3 cellular contexts compared by ENCODE assay signal in the genomic region with DNA sequence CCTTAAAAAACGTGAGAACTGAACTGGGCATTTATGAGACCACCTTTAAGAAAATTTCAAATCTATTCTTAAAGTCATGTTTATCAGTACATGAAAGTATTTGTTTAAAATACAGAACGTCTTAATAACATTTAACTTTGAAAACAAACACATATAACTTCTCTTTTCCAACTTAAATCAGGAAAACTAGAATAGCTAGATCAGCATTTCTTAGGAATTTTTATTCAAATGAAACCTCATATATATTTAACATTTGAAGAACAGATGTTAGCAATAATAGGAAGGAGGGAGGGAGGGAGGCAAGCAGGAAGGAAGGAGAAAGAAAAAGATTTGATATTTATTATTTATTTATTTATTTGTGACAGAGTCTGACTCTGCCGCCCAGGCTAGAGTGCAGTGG.
A peak's percentile ranks its signal among the peaks of the same experiment; 100 is the strongest.
TF ChIP-seq lines count a peak whose summit lies in the region.

No MANE protein-coding gene starts in this region.

TF ChIP-seq in HepG2, 621 proteins besides CTCF, POLR2A, EP300 and RAD21:
- TF ChIP-seq ZNF34 (CRISPR knock-in tag; IDR thresholded peaks at IDR 0.05; ENCODE audit: borderline replicate concordance) (no peak), MAFK (conservative IDR thresholded peaks at IDR 0.05 in 1 of 2, IDR thresholded peaks at IDR 0.05 in 1 of 2; ENCODE audit: low read length in 2 of 2) (peak; percentile 75 to 87), FOXM1 (CRISPR knock-in tag; IDR thresholded peaks at IDR 0.05) (no peak), ZNF615 (CRISPR knock-in tag; IDR thresholded peaks at IDR 0.05; ENCODE audit: borderline replicate concordance) (no peak), MAFF (IDR thresholded peaks at IDR 0.05; ENCODE audit: low read depth, low read length) (peak; percentile 75), ZNF558 (CRISPR knock-in tag; IDR thresholded peaks at IDR 0.05; ENCODE audit: borderline replicate concordance) (no peak)
- TF ChIP-seq, protein P1, sequence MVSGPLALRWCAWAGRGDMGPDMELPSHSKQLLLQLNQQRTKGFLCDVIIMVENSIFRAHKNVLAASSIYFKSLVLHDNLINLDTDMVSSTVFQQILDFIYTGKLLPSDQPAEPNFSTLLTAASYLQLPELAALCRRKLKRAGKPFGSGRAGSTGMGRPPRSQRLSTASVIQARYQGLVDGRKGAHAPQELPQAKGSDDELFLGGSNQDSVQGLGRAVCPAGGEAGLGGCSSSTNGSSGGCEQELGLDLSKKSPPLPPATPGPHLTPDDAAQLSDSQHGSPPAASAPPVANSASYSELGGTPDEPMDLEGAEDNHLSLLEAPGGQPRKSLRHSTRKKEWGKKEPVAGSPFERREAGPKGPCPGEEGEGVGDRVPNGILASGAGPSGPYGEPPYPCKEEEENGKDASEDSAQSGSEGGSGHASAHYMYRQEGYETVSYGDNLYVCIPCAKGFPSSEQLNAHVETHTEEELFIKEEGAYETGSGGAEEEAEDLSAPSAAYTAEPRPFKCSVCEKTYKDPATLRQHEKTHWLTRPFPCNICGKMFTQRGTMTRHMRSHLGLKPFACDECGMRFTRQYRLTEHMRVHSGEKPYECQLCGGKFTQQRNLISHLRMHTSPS (CRISPR knock-in tag; IDR thresholded peaks at IDR 0.05; ENCODE audit: low read depth), result no peak
- TF ChIP-seq, protein P2, sequence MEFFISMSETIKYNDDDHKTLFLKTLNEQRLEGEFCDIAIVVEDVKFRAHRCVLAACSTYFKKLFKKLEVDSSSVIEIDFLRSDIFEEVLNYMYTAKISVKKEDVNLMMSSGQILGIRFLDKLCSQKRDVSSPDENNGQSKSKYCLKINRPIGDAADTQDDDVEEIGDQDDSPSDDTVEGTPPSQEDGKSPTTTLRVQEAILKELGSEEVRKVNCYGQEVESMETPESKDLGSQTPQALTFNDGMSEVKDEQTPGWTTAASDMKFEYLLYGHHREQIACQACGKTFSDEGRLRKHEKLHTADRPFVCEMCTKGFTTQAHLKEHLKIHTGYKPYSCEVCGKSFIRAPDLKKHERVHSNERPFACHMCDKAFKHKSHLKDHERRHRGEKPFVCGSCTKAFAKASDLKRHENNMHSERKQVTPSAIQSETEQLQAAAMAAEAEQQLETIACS (CRISPR knock-in tag; IDR thresholded peaks at IDR 0.05), result no peak

TF ChIP-seq in IMR-90, 13 proteins besides CTCF, POLR2A, EP300 and RAD21:
- TF ChIP-seq MAFK (IDR thresholded peaks at IDR 0.05; ENCODE audit: low read depth, low read length), result peak; percentile 86
- no peak for TF ChIP-seq RFX5 (IDR thresholded peaks at IDR 0.05; ENCODE audit: low read depth, low read length)
- TF ChIP-seq BHLHE40 (IDR thresholded peaks at IDR 0.05; ENCODE audit: low read depth, low read length), result no peak
- no peak for TF ChIP-seq NFE2L2 (IDR thresholded peaks at IDR 0.05; ENCODE audit: low read depth, low read length)
TF ChIP-seq in IMR-90: peak in this region for 1.

TF ChIP-seq in K562, 482 proteins besides CTCF, POLR2A, EP300 and RAD21:
- TF ChIP-seq RFX1 (IDR thresholded peaks at IDR 0.05) (no peak), MAFK (IDR thresholded peaks at IDR 0.05; ENCODE audit: low read length) (peak; percentile 8; the same call in 1 of the 2 replicates), PTTG1 (tag; IDR thresholded peaks at IDR 0.05; ENCODE audit: low read depth) (no peak), ZNF316 (IDR thresholded peaks at IDR 0.05) (peak; percentile 85), MAFF (IDR thresholded peaks at IDR 0.05; ENCODE audit: low read length) (peak; percentile 35; the same call in 1 of the 2 replicates), MAFG (tag; conservative IDR thresholded peaks at IDR 0.05) (peak; percentile 55; the same call in 1 of the 2 replicates), C11orf30 (IDR thresholded peaks at IDR 0.05; ENCODE audit: low read depth) (peak; percentile 62)
- TF ChIP-seq, protein P3, sequence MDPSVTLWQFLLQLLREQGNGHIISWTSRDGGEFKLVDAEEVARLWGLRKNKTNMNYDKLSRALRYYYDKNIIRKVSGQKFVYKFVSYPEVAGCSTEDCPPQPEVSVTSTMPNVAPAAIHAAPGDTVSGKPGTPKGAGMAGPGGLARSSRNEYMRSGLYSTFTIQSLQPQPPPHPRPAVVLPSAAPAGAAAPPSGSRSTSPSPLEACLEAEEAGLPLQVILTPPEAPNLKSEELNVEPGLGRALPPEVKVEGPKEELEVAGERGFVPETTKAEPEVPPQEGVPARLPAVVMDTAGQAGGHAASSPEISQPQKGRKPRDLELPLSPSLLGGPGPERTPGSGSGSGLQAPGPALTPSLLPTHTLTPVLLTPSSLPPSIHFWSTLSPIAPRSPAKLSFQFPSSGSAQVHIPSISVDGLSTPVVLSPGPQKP (CRISPR knock-in tag; IDR thresholded peaks at IDR 0.05), result no peak
